In the genomic region with DNA sequence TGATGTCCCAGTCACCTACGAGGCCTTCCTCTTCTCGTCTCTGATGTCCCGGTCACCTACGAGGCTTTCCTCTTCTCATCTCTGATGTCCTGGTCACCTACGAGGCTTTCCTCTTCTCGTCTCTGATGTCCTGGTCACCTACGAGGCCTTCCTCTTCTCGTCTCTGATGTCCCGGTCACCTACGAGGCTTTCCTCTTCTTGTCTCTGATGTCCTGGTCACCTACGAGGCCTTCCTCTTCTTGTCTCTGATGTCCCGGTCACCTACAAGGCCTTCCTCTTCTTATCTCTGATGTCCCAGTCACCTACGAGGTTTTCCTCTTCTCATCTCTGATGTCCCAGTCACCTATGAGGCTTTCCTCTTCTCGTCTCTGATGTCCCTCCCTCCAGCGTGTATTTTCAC, we compare ENCODE assay signal across 14 cellular contexts. TPM values are rescaled to one million over a fixed set of nuclear protein-coding genes. Genes with fewer than 3 reads are reported as not detected.
"Had no signal": no experiment of that assay in that cellular context is flagged by ENCODE, and none has a peak within 500 bp of the region (broad histone marks: within the 10 kb centered on the region; RNA-seq: fewer than 3 reads in every experiment).

No MANE protein-coding gene starts in this region.

RNA-seq across cellular contexts. Expression of a gene that starts 47.9 kb away (rescaled TPM):
- total RNA-seq: activated CD8-positive, alpha-beta T cell treated with anti-CD3 and anti-CD28 coated beads for 36 hours; activated naive CD4-positive, alpha-beta T cell treated with anti-CD3 and anti-CD28 coated beads for 36 hours; activated naive CD8-positive, alpha-beta T cell treated with anti-CD3 and anti-CD28 coated beads for 36 hours; activated T-helper 1 cell treated with anti-CD3 and anti-CD28 coated beads, Interleukin-12 subunit alpha, Interleukin-12 subunit beta, Interleukin-2, Interleukin-4 antibody, amounts not matched to agents 30 ng/mL and 10 ng/mL and 1 ng/mL, durations not matched to agents 14 hours and 24 hours and 36 hours; activated T-helper 2 cell treated with anti-CD3 and anti-CD28 coated beads, Interferon-gamma antibody, Interleukin-2, Interleukin-4, amounts not matched to agents 10 μg/mL and 5 μg/mL and 100 μg/mL, durations not matched to agents 14 hours and 24 hours and 36 hours; adrenal gland; aorta; body of pancreas; chondrocyte; dermis microvascular lymphatic vessel endothelial cell; foreskin keratinocyte; T-cell; T-helper 2 cell treated with Interferon-gamma antibody and Interleukin-4, amounts not matched to agents 100 ng/mL and 5 ng/mL, for 36 hours; WTC11 had no signal
- polyA plus RNA-seq: foreskin keratinocyte had no signal
